1 cellular context compared by ENCODE assay signal in the genomic region with DNA sequence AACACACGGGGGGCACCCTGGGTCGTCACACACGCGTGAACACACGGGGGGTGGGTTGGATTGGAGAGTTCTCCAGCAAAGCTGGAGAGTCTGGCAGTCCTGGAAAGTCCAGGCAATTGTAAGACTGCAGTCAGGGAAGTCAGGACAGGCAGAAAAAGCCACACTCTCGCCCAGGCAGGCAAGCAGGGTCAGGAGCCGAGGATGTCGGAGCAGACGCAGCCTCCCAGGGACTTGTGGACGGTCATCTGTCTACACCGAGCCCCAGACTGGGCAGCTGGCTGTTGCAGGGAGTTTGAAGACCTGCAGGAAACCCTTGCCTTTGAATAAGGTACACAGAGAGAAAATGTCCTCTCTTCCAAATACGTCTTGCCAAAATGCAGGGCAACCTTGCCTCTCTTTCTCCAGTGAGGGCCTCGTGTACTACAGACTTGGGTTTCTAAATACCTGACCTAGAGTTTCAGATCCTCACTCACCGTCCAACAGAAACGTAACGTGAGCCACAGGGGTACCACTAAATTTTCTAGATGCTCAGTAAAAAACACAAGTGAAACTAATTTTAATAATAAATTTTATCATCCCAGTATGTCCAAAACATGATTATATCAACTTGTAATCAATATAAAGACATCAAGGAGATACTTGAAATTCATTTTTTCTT.
TF ChIP-seq lines count a peak whose summit lies in the region.

No MANE protein-coding gene starts in this region.

TF ChIP-seq in GM23338, 12 proteins besides CTCF, POLR2A, EP300 and RAD21 (continued from another document):
- TF ChIP-seq, protein P1, sequence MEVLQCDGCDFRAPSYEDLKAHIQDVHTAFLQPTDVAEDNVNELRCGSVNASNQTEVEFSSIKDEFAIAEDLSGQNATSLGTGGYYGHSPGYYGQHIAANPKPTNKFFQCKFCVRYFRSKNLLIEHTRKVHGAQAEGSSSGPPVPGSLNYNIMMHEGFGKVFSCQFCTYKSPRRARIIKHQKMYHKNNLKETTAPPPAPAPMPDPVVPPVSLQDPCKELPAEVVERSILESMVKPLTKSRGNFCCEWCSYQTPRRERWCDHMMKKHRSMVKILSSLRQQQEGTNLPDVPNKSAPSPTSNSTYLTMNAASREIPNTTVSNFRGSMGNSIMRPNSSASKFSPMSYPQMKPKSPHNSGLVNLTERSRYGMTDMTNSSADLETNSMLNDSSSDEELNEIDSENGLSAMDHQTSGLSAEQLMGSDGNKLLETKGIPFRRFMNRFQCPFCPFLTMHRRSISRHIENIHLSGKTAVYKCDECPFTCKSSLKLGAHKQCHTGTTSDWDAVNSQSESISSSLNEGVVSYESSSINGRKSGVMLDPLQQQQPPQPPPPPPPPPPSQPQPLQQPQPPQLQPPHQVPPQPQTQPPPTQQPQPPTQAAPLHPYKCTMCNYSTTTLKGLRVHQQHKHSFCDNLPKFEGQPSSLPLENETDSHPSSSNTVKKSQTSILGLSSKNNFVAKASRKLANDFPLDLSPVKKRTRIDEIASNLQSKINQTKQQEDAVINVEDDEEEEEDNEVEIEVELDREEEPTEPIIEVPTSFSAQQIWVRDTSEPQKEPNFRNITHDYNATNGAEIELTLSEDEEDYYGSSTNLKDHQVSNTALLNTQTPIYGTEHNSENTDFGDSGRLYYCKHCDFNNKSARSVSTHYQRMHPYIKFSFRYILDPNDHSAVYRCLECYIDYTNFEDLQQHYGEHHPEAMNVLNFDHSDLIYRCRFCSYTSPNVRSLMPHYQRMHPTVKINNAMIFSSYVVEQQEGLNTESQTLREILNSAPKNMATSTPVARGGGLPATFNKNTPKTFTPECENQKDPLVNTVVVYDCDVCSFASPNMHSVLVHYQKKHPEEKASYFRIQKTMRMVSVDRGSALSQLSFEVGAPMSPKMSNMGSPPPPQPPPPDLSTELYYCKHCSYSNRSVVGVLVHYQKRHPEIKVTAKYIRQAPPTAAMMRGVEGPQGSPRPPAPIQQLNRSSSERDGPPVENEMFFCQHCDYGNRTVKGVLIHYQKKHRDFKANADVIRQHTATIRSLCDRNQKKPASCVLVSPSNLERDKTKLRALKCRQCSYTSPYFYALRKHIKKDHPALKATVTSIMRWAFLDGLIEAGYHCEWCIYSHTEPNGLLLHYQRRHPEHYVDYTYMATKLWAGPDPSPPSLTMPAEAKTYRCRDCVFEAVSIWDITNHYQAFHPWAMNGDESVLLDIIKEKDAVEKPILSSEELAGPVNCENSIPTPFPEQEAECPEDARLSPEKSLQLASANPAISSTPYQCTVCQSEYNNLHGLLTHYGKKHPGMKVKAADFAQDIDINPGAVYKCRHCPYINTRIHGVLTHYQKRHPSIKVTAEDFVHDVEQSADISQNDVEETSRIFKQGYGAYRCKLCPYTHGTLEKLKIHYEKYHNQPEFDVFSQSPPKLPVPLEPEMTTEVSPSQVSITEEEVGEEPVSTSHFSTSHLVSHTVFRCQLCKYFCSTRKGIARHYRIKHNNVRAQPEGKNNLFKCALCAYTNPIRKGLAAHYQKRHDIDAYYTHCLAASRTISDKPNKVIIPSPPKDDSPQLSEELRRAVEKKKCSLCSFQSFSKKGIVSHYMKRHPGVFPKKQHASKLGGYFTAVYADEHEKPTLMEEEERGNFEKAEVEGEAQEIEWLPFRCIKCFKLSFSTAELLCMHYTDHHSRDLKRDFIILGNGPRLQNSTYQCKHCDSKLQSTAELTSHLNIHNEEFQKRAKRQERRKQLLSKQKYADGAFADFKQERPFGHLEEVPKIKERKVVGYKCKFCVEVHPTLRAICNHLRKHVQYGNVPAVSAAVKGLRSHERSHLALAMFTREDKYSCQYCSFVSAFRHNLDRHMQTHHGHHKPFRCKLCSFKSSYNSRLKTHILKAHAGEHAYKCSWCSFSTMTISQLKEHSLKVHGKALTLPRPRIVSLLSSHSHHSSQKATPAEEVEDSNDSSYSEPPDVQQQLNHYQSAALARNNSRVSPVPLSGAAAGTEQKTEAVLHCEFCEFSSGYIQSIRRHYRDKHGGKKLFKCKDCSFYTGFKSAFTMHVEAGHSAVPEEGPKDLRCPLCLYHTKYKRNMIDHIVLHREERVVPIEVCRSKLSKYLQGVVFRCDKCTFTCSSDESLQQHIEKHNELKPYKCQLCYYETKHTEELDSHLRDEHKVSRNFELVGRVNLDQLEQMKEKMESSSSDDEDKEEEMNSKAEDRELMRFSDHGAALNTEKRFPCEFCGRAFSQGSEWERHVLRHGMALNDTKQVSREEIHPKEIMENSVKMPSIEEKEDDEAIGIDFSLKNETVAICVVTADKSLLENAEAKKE (CRISPR knock-in tag; IDR thresholded peaks at IDR 0.05): no peak
- no peak for TF ChIP-seq NANOG (IDR thresholded peaks at IDR 0.05; ENCODE audit: borderline replicate concordance)
- TF ChIP-seq, protein P2, sequence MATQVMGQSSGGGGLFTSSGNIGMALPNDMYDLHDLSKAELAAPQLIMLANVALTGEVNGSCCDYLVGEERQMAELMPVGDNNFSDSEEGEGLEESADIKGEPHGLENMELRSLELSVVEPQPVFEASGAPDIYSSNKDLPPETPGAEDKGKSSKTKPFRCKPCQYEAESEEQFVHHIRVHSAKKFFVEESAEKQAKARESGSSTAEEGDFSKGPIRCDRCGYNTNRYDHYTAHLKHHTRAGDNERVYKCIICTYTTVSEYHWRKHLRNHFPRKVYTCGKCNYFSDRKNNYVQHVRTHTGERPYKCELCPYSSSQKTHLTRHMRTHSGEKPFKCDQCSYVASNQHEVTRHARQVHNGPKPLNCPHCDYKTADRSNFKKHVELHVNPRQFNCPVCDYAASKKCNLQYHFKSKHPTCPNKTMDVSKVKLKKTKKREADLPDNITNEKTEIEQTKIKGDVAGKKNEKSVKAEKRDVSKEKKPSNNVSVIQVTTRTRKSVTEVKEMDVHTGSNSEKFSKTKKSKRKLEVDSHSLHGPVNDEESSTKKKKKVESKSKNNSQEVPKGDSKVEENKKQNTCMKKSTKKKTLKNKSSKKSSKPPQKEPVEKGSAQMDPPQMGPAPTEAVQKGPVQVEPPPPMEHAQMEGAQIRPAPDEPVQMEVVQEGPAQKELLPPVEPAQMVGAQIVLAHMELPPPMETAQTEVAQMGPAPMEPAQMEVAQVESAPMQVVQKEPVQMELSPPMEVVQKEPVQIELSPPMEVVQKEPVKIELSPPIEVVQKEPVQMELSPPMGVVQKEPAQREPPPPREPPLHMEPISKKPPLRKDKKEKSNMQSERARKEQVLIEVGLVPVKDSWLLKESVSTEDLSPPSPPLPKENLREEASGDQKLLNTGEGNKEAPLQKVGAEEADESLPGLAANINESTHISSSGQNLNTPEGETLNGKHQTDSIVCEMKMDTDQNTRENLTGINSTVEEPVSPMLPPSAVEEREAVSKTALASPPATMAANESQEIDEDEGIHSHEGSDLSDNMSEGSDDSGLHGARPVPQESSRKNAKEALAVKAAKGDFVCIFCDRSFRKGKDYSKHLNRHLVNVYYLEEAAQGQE (IDR thresholded peaks at IDR 0.05; ENCODE audit: unreplicated experiment): no peak
- no peak for TF ChIP-seq CREB1 (CRISPR knock-in tag; IDR thresholded peaks at IDR 0.05; ENCODE audit: low read depth)
